1 cellular context compared by ENCODE assay signal in genomic region chr7:54546986-54547314, GRCh38.
TF ChIP-seq lines count a peak whose summit lies in the region.

No MANE protein-coding gene starts in this region.

TF ChIP-seq in SK-N-SH treated with all-trans-retinoic acid at 6 μM for 48 hours, 23 proteins besides CTCF, POLR2A, EP300 and RAD21 (continued from another document):
- TF ChIP-seq CREB5 (CRISPR knock-in tag; IDR thresholded peaks at IDR 0.05; ENCODE audit: low read depth) (no peak), ZNF8 (CRISPR knock-in tag; IDR thresholded peaks at IDR 0.05) (no peak), ISL1 (CRISPR knock-in tag; IDR thresholded peaks at IDR 0.05) (no peak), TOX (CRISPR knock-in tag; IDR thresholded peaks at IDR 0.05; ENCODE audit: borderline replicate concordance) (no peak), OSR1 (CRISPR knock-in tag; IDR thresholded peaks at IDR 0.05) (no peak), CSRNP3 (CRISPR knock-in tag; IDR thresholded peaks at IDR 0.05) (no peak), ARNTL (CRISPR knock-in tag; IDR thresholded peaks at IDR 0.05; ENCODE audit: borderline replicate concordance, low read depth) (no peak), CSDC2 (CRISPR knock-in tag; IDR thresholded peaks at IDR 0.05) (no peak), TSHZ2 (CRISPR knock-in tag; IDR thresholded peaks at IDR 0.05) (no peak), ZNF70 (CRISPR knock-in tag; IDR thresholded peaks at IDR 0.05) (no peak), ZFP3 (CRISPR knock-in tag; IDR thresholded peaks at IDR 0.05) (no peak), ZC3H10 (CRISPR knock-in tag; IDR thresholded peaks at IDR 0.05) (no peak)
